1 cellular context compared by ENCODE assay signal in genomic region chr16:89710709-89711564, GRCh38.
TF ChIP-seq lines count a peak whose summit lies in the region.

No MANE protein-coding gene starts in this region.

TF ChIP-seq in HEK293, 187 proteins besides CTCF, POLR2A, EP300 and RAD21:
- 0 out of 2 replicates have a peak, but pooled peaks have one; percentile 19 for TF ChIP-seq KLF1 (tag by site-specific recombination; IDR thresholded peaks at IDR 0.05)
- TF ChIP-seq EGR2 (tag by site-specific recombination; IDR thresholded peaks at IDR 0.05; ENCODE audit: low read depth): 0 out of 2 replicates have a peak, but pooled peaks have one; percentile 3
- no peak for TF ChIP-seq ZFP3 (tag by site-specific recombination; IDR thresholded peaks at IDR 0.05; ENCODE audit: low read depth)
